In genomic region chr2:207142461-207142860, GRCh38 we compare ENCODE assay signal across 8 cellular contexts. TPM values are rescaled to one million over a fixed set of nuclear protein-coding genes. Genes with fewer than 3 reads are reported as not detected.
A peak's percentile ranks its signal among the peaks of the same experiment; 100 is the strongest.
DNase-seq lines count a peak whose midpoint lies in the region; ATAC-seq, FAIRE-seq and TF ChIP-seq lines count a peak whose summit lies in the region.

No MANE protein-coding gene starts in this region.

- CTCF ChIA-PET in A549 (lab: Yijun Ruan, JAX): interaction anchor here (0.6 to 1.2 kb wide), 5 partner anchors 9 to 160 kb away, joined by 3 to 5 read pairs (median 3); no protein-coding TSS in a partner anchor

- no peak for TF ChIP-seq POLR2A in A549 (IDR thresholded peaks at IDR 0.05; ENCODE audit: low read length)

- H3K9ac ChIP-seq in rectal smooth muscle tissue (ENCODE audit: low read length): no peak overlapping the region

- DNase-seq in A549 (ENCODE audit: low read depth in 1 of 2, low spot score in 1 of 2) (peak in 1 of 2 experiments; percentile 35), RPMI8226 (peak; percentile 73), GM10266 (ENCODE audit: extremely low spot score) (no peak), HAP-1 (ENCODE audit: low spot score in 2 of 2) (no peak)

- H3K9me3 ChIP-seq in A549 (no peaks in the 10 kb centered on the region), HAP-1 (no peaks in the 10 kb centered on the region)

- no peak for TF ChIP-seq EP300 in A549 (IDR thresholded peaks at IDR 0.05)

- TF ChIP-seq CTCF in A549 (IDR thresholded peaks at IDR 0.05): no peak
- no peak for TF ChIP-seq CTCF in GM10266 (IDR thresholded peaks at IDR 0.05; ENCODE audit: control insufficient read depth, insufficient read depth, low read depth, missing control alignments)

- 0 out of 5 replicates have a peak, but pooled peaks of 1 of the 2 experiments have one; percentile 25 for TF ChIP-seq RAD21 in A549 (conservative IDR thresholded peaks at IDR 0.05 in 1 of 2, IDR thresholded peaks at IDR 0.05 in 1 of 2)

- H3K4me3 ChIP-seq in A549 (no peak overlapping the region), rectal smooth muscle tissue (ENCODE audit: low read length) (no peak overlapping the region), HAP-1 (no peak overlapping the region)

- H3K36me3 ChIP-seq in rectal smooth muscle tissue (ENCODE audit: control insufficient read depth, insufficient read depth, low read length) (no peaks in the 10 kb centered on the region), HAP-1 (replicated peaks) (peaks cover 7% of the 10 kb centered on the region)

- ATAC-seq in A549 (peak; percentile 46 to 59; a peak in 5 of 6 replicates), GM21360 (IDR thresholded peaks at IDR 0.05; ENCODE audit: unreplicated experiment) (peak; percentile 74), esophagus mucosa (peak; percentile 23), GM21526 (IDR thresholded peaks at IDR 0.05; ENCODE audit: low FRiP score, unreplicated experiment) (no peak)

- peaks cover 49% of the 10 kb centered on the region for H3K4me1 ChIP-seq in A549
- peaks cover 46% of the 10 kb centered on the region for H3K4me1 ChIP-seq in rectal smooth muscle tissue (ENCODE audit: control insufficient read depth, insufficient read depth, low read length)
- H3K4me1 ChIP-seq in HAP-1: peaks cover 32% of the 10 kb centered on the region

- FAIRE-seq in A549 (lab: Jason Lieb, UNC): no peak

- 76% methylated on average over 3 of the region's 3 CpGs for WGBS in A549 (ENCODE audit: missing lambda C conversion rate)

- in situ Hi-C loops in HAP-1 (cut with MboI; ENCODE audit: low sequenced_read_pairs): no loop called here

- H3K27ac ChIP-seq in A549 (peak overlapping the region in 1 of 2 experiments; percentile 44; a peak in 2 of 6 replicates), rectal smooth muscle tissue (ENCODE audit: low read depth, low read length) (peak overlapping the region; percentile 28)

- peak overlapping the region; percentile 52; the same call in 2 of the 3 replicates for H3K4me2 ChIP-seq in A549

- POLR2A ChIA-PET in A549 (lab: Yijun Ruan, JAX): interaction anchor here (0.5 to 1.3 kb wide), 4 partner anchors 9 to 24 kb away, joined by 3 to 5 read pairs (median 4); partner anchors contain the start of gene KLF7

- H3K27me3 ChIP-seq in rectal smooth muscle tissue (ENCODE audit: control insufficient read depth, insufficient read depth, low read length) (no peaks in the 10 kb centered on the region), HAP-1 (ENCODE audit: low read depth) (no peaks in the 10 kb centered on the region)

TF ChIP-seq in A549, 52 proteins besides CTCF, POLR2A, EP300 and RAD21:
- TF ChIP-seq POLR2AphosphoS2 (conservative IDR thresholded peaks at IDR 0.05; ENCODE audit: low read length) (peak; percentile 70; the same call in 1 of the 2 replicates), HOXB5 (CRISPR knock-in tag; IDR thresholded peaks at IDR 0.05) (no peak)

RNA-seq across cellular contexts. Expression of gene KLF7, which starts 23.3 kb away (rescaled TPM):
- 29.8 and 31.5 TPM in 2 replicates for polyA plus RNA-seq in A549 (2011; rRNA removed)
- polyA plus RNA-seq in A549 (2012; cell fraction: cytosol; rRNA removed): 15.5 and 19.1 TPM in 2 replicates
- polyA plus RNA-seq in A549 (2012; cell fraction: nucleus; rRNA removed): 29.5 and 35.8 TPM in 2 replicates
- 17.2 to 18.0 TPM (median 17.8 TPM) in 3 replicates for polyA plus RNA-seq in A549 (2017; fragmentation: RNase III; extraction: RNeasy Plus Mini Kit Qiagen cat#74134 plus additional on column Dnase treatment)
- 101 and 114 TPM in 2 replicates for polyA minus RNA-seq in A549 (2011; rRNA and poly(A)+ RNA removed)
- total RNA-seq in esophagus mucosa: 20.1 TPM
